Comparison of ENCODE assay signal across 15 cellular contexts in the genomic region with DNA sequence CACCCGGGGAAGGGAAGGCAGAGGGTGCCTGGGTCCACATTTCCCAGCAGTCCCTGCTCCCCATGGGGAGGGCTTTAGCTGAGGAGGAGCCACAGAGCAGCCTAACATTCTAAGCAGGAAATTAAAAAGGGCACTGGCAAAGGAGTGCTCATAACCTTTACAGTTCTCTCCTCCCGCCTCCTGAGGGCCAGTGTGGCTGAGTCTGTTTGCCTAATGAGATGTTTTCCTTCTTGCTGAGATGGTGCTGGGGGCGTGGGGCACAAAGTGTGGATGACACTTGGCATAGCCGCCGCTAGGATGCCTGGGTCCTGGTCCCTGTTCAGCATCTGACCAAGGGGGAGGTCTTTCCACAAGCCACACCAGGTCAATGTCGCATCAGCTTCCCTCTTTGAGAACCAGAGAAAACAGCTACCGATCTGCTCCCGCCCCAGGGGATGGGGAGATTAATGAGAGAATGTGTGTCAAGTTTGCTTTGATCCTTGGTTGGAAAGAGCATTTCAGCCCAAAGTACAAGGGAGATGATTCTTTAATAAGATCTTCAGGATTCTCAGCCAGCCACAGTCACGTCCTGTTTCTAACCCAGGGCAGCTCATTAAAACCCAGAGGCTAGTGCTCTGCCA. TPM values are rescaled to one million over a fixed set of nuclear protein-coding genes. Genes with fewer than 3 reads are reported as not detected.
DNase-seq lines count a peak whose midpoint lies in the region; ATAC-seq, FAIRE-seq and TF ChIP-seq lines count a peak whose summit lies in the region.
"Had no signal": no experiment of that assay in that cellular context is flagged by ENCODE, and none has a peak within 500 bp of the region (broad histone marks: within the 10 kb centered on the region; RNA-seq: fewer than 3 reads in every experiment).

No MANE protein-coding gene starts in this region.

- H3K4me1 ChIP-seq in kidney (ENCODE audit: control insufficient read depth in 1 of 2, insufficient read depth in 1 of 2, low read depth in 1 of 2, low read length in 2 of 2): no peaks in the 10 kb centered on the region

- H3K4me3 ChIP-seq in kidney (ENCODE audit: low read length in 2 of 2): no peak overlapping the region
- H3K4me3 ChIP-seq: ovary had no signal

- no peak overlapping the region for H3K27ac Mint-ChIP-seq in activated CD4-positive, alpha-beta memory T cell treated with anti-CD3 and anti-CD28 coated beads for 36 hours
- H3K27ac Mint-ChIP-seq: stimulated activated memory B cell treated with anti-CD40 and anti-IgM and Interleukin-4, amounts not matched to agents 10 μg/mL and 1 μg/mL and 100 μg/mL, for 72 hours had no signal

- ATAC-seq in GM19395 (IDR thresholded peaks at IDR 0.05; ENCODE audit: unreplicated experiment) (no peak), GM19455 (IDR thresholded peaks at IDR 0.05; ENCODE audit: unreplicated experiment) (no peak), HG03469 (IDR thresholded peaks at IDR 0.05; ENCODE audit: unreplicated experiment) (no peak)
- ATAC-seq: left lobe of liver; stimulated activated memory B cell treated with anti-CD40 and anti-IgM and Interleukin-4, amounts not matched to agents 10 μg/mL and 1 μg/mL and 100 μg/mL, for 72 hours had no signal

- in situ Hi-C loops in ACHN (cut with HindIII; ENCODE audit: low pct_ligation_motif_present, low pct_unique_long_range_greater_than_20kb, low sequenced_read_pairs): no loop called here

- H3K4me3 Mint-ChIP-seq in activated CD4-positive, alpha-beta memory T cell treated with anti-CD3 and anti-CD28 coated beads for 36 hours: no peak overlapping the region
- H3K4me3 Mint-ChIP-seq: stimulated activated memory B cell treated with anti-CD40 and anti-IgM and Interleukin-4, amounts not matched to agents 10 μg/mL and 1 μg/mL and 100 μg/mL, for 72 hours had no signal

- H3K9me3 ChIP-seq in kidney (ENCODE audit: control insufficient read depth in 1 of 2, low read length in 2 of 2): no peaks in the 10 kb centered on the region
- H3K9me3 ChIP-seq: ovary had no signal

- CTCF ChIA-PET in activated CD4-positive, alpha-beta memory T cell treated with anti-CD3 and anti-CD28 coated beads for 36 hours (lab: Charles Lee): no interaction called here

- intact Hi-C loops in activated CD4-positive, alpha-beta memory T cell treated with anti-CD3 and anti-CD28 coated beads for 36 hours (cut with micrococcal nuclease): no loop called here
- intact Hi-C loops in kidney (cut with DNase I): no loop called here

- H3K4me1 Mint-ChIP-seq in activated CD4-positive, alpha-beta memory T cell treated with anti-CD3 and anti-CD28 coated beads for 36 hours (ENCODE audit: low read depth): peaks cover 6% of the 10 kb centered on the region
- H3K4me1 Mint-ChIP-seq: stimulated activated memory B cell treated with anti-CD40 and anti-IgM and Interleukin-4, amounts not matched to agents 10 μg/mL and 1 μg/mL and 100 μg/mL, for 72 hours had no signal

- no peaks in the 10 kb centered on the region for H3K9me3 Mint-ChIP-seq in activated CD4-positive, alpha-beta memory T cell treated with anti-CD3 and anti-CD28 coated beads for 36 hours

- H3K36me3 ChIP-seq in kidney (ENCODE audit: control insufficient read depth in 1 of 2, insufficient read depth in 2 of 2, low read length in 2 of 2): no peaks in the 10 kb centered on the region
- H3K36me3 ChIP-seq: ovary had no signal

- H3K36me3 Mint-ChIP-seq in activated CD4-positive, alpha-beta memory T cell treated with anti-CD3 and anti-CD28 coated beads for 36 hours: peaks cover 19% of the 10 kb centered on the region
- H3K36me3 Mint-ChIP-seq: stimulated activated memory B cell treated with anti-CD40 and anti-IgM and Interleukin-4, amounts not matched to agents 10 μg/mL and 1 μg/mL and 100 μg/mL, for 72 hours had no signal

- peak; percentile 38 for DNase-seq in ACHN
- peak; percentile 13 for DNase-seq in ELF-1 (ENCODE audit: low read depth, low spot score)
- DNase-seq in activated CD4-positive, alpha-beta memory T cell treated with anti-CD3 and anti-CD28 coated beads for 36 hours: peak; percentile 6
- DNase-seq in kidney: peak; percentile 41
- DNase-seq in DMS53 (lab: John Stamatoyannopoulos, UW): no peak
- DNase-seq: Karpas-422, NCI-H2081 treated with DMSO at 0.1 percent for 48 hours, ovary, WERI-Rb-1 had no signal

- H3K27ac ChIP-seq in kidney (ENCODE audit: low read depth in 2 of 2, low read length in 2 of 2): no peak overlapping the region
- H3K27ac ChIP-seq: ovary, WERI-Rb-1 had no signal

- no peak for FAIRE-seq in kidney (lab: Jason Lieb, UNC)
- FAIRE-seq: frontal cortex had no signal

- peaks cover 6% of the 10 kb centered on the region for H3K27me3 Mint-ChIP-seq in activated CD4-positive, alpha-beta memory T cell treated with anti-CD3 and anti-CD28 coated beads for 36 hours

- no peak for TF ChIP-seq CTCF in kidney (IDR thresholded peaks at IDR 0.05; ENCODE audit: borderline replicate concordance, extremely low read depth, insufficient read depth)

- POLR2A ChIA-PET in activated CD4-positive, alpha-beta memory T cell treated with anti-CD3 and anti-CD28 coated beads for 36 hours (lab: Charles Lee): no interaction called here

- no peak overlapping the region for H3K9ac ChIP-seq in kidney (ENCODE audit: low read length in 2 of 2)

RNA-seq across cellular contexts. Expression of a gene that starts 5.8 kb away (rescaled TPM):
- total RNA-seq in activated CD4-positive, alpha-beta memory T cell treated with anti-CD3 and anti-CD28 coated beads for 36 hours: 10 to 100 TPM; 36.2 to 42.9 TPM
- total RNA-seq in kidney: 0.44 TPM
- not detected for polyA plus RNA-seq in kidney (ENCODE audit: insufficient read depth, low read depth, low replicate concordance)

RNA-seq across cellular contexts. Expression of a gene that starts 26.3 kb away (rescaled TPM):
- under 1 TPM; 0.76 to 0.87 TPM for total RNA-seq in activated CD4-positive, alpha-beta memory T cell treated with anti-CD3 and anti-CD28 coated beads for 36 hours
- total RNA-seq in kidney: 0.76 TPM
- 25.4 TPM for polyA plus RNA-seq in kidney (ENCODE audit: insufficient read depth, low read depth, low replicate concordance)

RNA-seq across cellular contexts. Expression of a gene that starts 26.5 kb away (rescaled TPM):
- total RNA-seq in activated CD4-positive, alpha-beta memory T cell treated with anti-CD3 and anti-CD28 coated beads for 36 hours: not detected
- 1.4 TPM for total RNA-seq in kidney
- polyA plus RNA-seq in kidney (ENCODE audit: insufficient read depth, low read depth, low replicate concordance): 2.3 TPM

RNA-seq across cellular contexts. Expression of a gene that starts 42.6 kb away (rescaled TPM):
- 100 to 1,000 TPM; 162 to 171 TPM for total RNA-seq in activated CD4-positive, alpha-beta memory T cell treated with anti-CD3 and anti-CD28 coated beads for 36 hours
- total RNA-seq in kidney: 98.4 TPM
- polyA plus RNA-seq in kidney (ENCODE audit: insufficient read depth, low read depth, low replicate concordance): 37.9 TPM

Comparison
In these comparisons a context has a peak if more than half of its experiments do, and no peak if none do; other contexts are left out.
1. RNA of a gene that starts 5.8 kb away (total RNA-seq): 36.2 to 42.9 TPM in activated CD4-positive, alpha-beta memory T cell treated with anti-CD3 and anti-CD28 coated beads for 36 hours; 0.44 TPM in kidney (single experiment); every median in the first group is over 10 times any median in the second.